In genomic region chr5:43348207-43348606, GRCh38 we compare ENCODE assay signal across 19 cellular contexts.
"Had no signal": no experiment of that assay in that cellular context is flagged by ENCODE, and none has a peak within 500 bp of the region (broad histone marks: within the 10 kb centered on the region; RNA-seq: fewer than 3 reads in every experiment).

No MANE protein-coding gene starts in this region.

- H3K4me3 Mint-ChIP-seq: central memory CD8-positive, alpha-beta T cell; naive thymus-derived CD4-positive, alpha-beta T cell; nephron progenitor cell had no signal

- ATAC-seq: gastroesophageal sphincter; left colon; left ventricle myocardium superior; naive thymus-derived CD4-positive, alpha-beta T cell; stimulated activated naive CD8-positive, alpha-beta T cell treated with anti-CD3 and anti-CD28 coated beads, Interleukin-15, Interleukin-2, amounts not matched to agents 100 U/mL and 50 U/mL, for 24 hours had no signal

- H3K27ac Mint-ChIP-seq: naive thymus-derived CD4-positive, alpha-beta T cell; nephron progenitor cell had no signal

- H3K36me3 Mint-ChIP-seq: naive thymus-derived CD4-positive, alpha-beta T cell had no signal

- H3K9me3 ChIP-seq: neutrophil, right atrium auricular region had no signal

- DNase-seq: cortex of kidney; dorsolateral prefrontal cortex; effector CD8-positive, alpha-beta T cell; foreskin fibroblast; glutamatergic neuron; left colon; left ventricle myocardium superior; naive thymus-derived CD4-positive, alpha-beta T cell; nephron progenitor cell; posterior cingulate gyrus; small intestine; stimulated activated CD4-positive, alpha-beta T cell treated with anti-CD3 and anti-CD28 coated beads, Interleukin-12 subunit alpha, Interleukin-12 subunit beta, amount 100 ng/mL, for 4 hours; stimulated activated naive CD8-positive, alpha-beta T cell treated with anti-CD3 and anti-CD28 coated beads, Interleukin-15, Interleukin-2, amounts not matched to agents 100 U/mL and 50 U/mL, for 24 hours; tibial artery had no signal

- H3K4me1 Mint-ChIP-seq: central memory CD8-positive, alpha-beta T cell; naive thymus-derived CD4-positive, alpha-beta T cell; nephron progenitor cell had no signal

- H3K27ac ChIP-seq: dorsolateral prefrontal cortex, gastroesophageal sphincter, neutrophil, right atrium auricular region, tibial artery had no signal

- H3K4me1 ChIP-seq: gastroesophageal sphincter, right atrium auricular region, tibial artery had no signal

- H3K27me3 ChIP-seq: dorsolateral prefrontal cortex, gastroesophageal sphincter, neutrophil, right atrium auricular region, tibial artery had no signal

- FAIRE-seq: endometrium, small intestine had no signal

- H3K4me3 ChIP-seq: dorsolateral prefrontal cortex, gastroesophageal sphincter, right atrium auricular region, tibial artery had no signal

- H3K36me3 ChIP-seq: gastroesophageal sphincter, neutrophil, right atrium auricular region, tibial artery had no signal

- H3K9me3 Mint-ChIP-seq: central memory CD8-positive, alpha-beta T cell had no signal
